27 cellular contexts compared by ENCODE assay signal in the genomic region with DNA sequence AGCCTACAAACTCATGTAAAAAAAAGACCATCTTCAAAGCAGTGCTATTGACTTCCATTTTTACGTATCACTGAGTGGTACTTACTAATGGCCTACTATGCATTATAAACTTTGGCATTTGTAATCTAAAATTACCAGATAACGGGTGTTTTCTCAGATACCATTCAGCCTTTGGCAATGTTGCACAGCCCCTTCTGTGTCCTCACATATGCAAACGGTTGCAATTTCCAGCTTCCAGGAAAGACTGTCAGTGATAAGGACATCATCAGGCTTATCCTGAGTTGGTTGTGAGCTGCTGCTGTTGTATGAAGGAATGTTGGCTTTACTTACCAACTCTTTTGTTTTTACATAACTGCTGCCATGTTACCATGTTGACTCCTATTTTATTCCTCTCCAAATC.
"Had no signal": no experiment of that assay in that cellular context is flagged by ENCODE, and none has a peak within 500 bp of the region (broad histone marks: within the 10 kb centered on the region; RNA-seq: fewer than 3 reads in every experiment).

No MANE protein-coding gene starts in this region.

- H3K9me3 ChIP-seq: ascending aorta had no signal

- H3K4me1 Mint-ChIP-seq: activated B cell treated with CpG ODN at 0.5 μM for 24 hours had no signal

- DNase-seq: activated B cell treated with CpG ODN at 0.5 μM for 24 hours; activated CD4-positive, alpha-beta memory T cell treated with anti-CD3 and anti-CD28 coated beads for 36 hours; activated CD4-positive, alpha-beta T cell treated with anti-CD3 and anti-CD28 coated beads for 4 hours; activated CD4-positive, alpha-beta T cell treated with anti-CD3 and anti-CD28 coated beads, Interleukin-2, amount 50 U/mL, for 1 hour; activated CD4-positive, CD25-positive, alpha-beta regulatory T cell treated with anti-CD3 and anti-CD28 coated beads, Interleukin-2, amount 50 U/mL, for 72 hours; activated CD8-positive, alpha-beta memory T cell treated with anti-CD3 and anti-CD28 coated beads, Interleukin-2, amount 50 U/mL, for 4 hours; activated naive CD4-positive, alpha-beta T cell treated with anti-CD3 and anti-CD28 coated beads, Interleukin-2, amount 10 ng/mL, durations not matched to agents 7 days and 5 days; activated naive CD8-positive, alpha-beta T cell treated with anti-CD3 and anti-CD28 coated beads for 36 hours; activated T-cell treated with anti-CD3 and anti-CD28 coated beads for 4 hours; activated T-cell treated with anti-CD3 and anti-CD28 coated beads, Interleukin-2, amount 50 U/mL, for 4 hours; amygdala; NCI-H1105 treated with DMSO at 0.1 percent for 48 hours; NCI-H1436; NCI-H1694; NCI-H1930; NCI-H510A; NCI-H526; NCI-H748 treated with DMSO at 0.1 percent for 48 hours; NK-92 treated with Interleukin-12 subunit alpha and Interleukin-12 subunit beta, amount 100 ng/mL, for 24 hours; PC-9; Right ventricle myocardium superior had no signal

- H3K27me3 ChIP-seq: ascending aorta had no signal

- H3K4me3 Mint-ChIP-seq: activated B cell treated with CpG ODN at 0.5 μM for 24 hours; activated CD4-positive, alpha-beta memory T cell treated with anti-CD3 and anti-CD28 coated beads for 36 hours; activated naive CD4-positive, alpha-beta T cell treated with anti-CD3 and anti-CD28 coated beads, Interleukin-2, amount 10 ng/mL, durations not matched to agents 7 days and 5 days; activated naive CD8-positive, alpha-beta T cell treated with anti-CD3 and anti-CD28 coated beads for 36 hours; activated T-cell treated with anti-CD3 and anti-CD28 coated beads, Interleukin-2, amount 50 U/mL, for 4 hours; activated T-helper 1 cell treated with anti-CD3 and anti-CD28 coated beads, Interleukin-12 subunit alpha, Interleukin-12 subunit beta, Interleukin-2, Interleukin-4 antibody, amounts not matched to agents 30 ng/mL and 10 ng/mL and 1 ng/mL, durations not matched to agents 14 hours and 24 hours and 36 hours; T-helper 1 cell treated with Interleukin-12 subunit alpha and Interleukin-12 subunit beta and Interleukin-4 antibody, amounts not matched to agents 30 μg/mL and 1 μg/mL, for 36 hours; T-helper 2 cell treated with Interferon-gamma antibody and Interleukin-4, amounts not matched to agents 5 μg/mL and 100 μg/mL, for 36 hours had no signal

- H3K27ac Mint-ChIP-seq: activated B cell treated with CpG ODN at 0.5 μM for 24 hours; activated CD4-positive, alpha-beta memory T cell treated with anti-CD3 and anti-CD28 coated beads for 36 hours; activated naive CD4-positive, alpha-beta T cell treated with anti-CD3 and anti-CD28 coated beads, Interleukin-2, amount 10 ng/mL, durations not matched to agents 7 days and 5 days; activated naive CD8-positive, alpha-beta T cell treated with anti-CD3 and anti-CD28 coated beads for 36 hours; activated T-helper 1 cell treated with anti-CD3 and anti-CD28 coated beads, Interleukin-12 subunit alpha, Interleukin-12 subunit beta, Interleukin-2, Interleukin-4 antibody, amounts not matched to agents 30 ng/mL and 10 ng/mL and 1 ng/mL, durations not matched to agents 14 hours and 24 hours and 36 hours; T-helper 1 cell treated with Interleukin-12 subunit alpha and Interleukin-12 subunit beta and Interleukin-4 antibody, amounts not matched to agents 30 μg/mL and 1 μg/mL, for 36 hours; T-helper 2 cell treated with Interferon-gamma antibody and Interleukin-4, amounts not matched to agents 5 μg/mL and 100 μg/mL, for 36 hours had no signal

- H3K36me3 ChIP-seq: ascending aorta had no signal

- H3K4me1 ChIP-seq: ascending aorta had no signal

- H3K4me3 ChIP-seq: ascending aorta, PC-9 had no signal

- H3K4me2 ChIP-seq: PC-9 had no signal

- H2AFZ ChIP-seq: PC-9 had no signal

- ATAC-seq: activated T-cell treated with anti-CD3 and anti-CD28 coated beads, Interleukin-2, amount 50 U/mL, for 4 hours had no signal

- H3K9me3 Mint-ChIP-seq: activated B cell treated with CpG ODN at 0.5 μM for 24 hours; activated CD4-positive, alpha-beta memory T cell treated with anti-CD3 and anti-CD28 coated beads for 36 hours; activated naive CD4-positive, alpha-beta T cell treated with anti-CD3 and anti-CD28 coated beads, Interleukin-2, amount 10 ng/mL, durations not matched to agents 7 days and 5 days; activated naive CD8-positive, alpha-beta T cell treated with anti-CD3 and anti-CD28 coated beads for 36 hours; activated T-cell treated with anti-CD3 and anti-CD28 coated beads, Interleukin-2, amount 50 U/mL, for 4 hours; activated T-helper 1 cell treated with anti-CD3 and anti-CD28 coated beads, Interleukin-12 subunit alpha, Interleukin-12 subunit beta, Interleukin-2, Interleukin-4 antibody, amounts not matched to agents 30 ng/mL and 10 ng/mL and 1 ng/mL, durations not matched to agents 14 hours and 24 hours and 36 hours; T-helper 1 cell treated with Interleukin-12 subunit alpha and Interleukin-12 subunit beta and Interleukin-4 antibody, amounts not matched to agents 30 μg/mL and 1 μg/mL, for 36 hours; T-helper 2 cell treated with Interferon-gamma antibody and Interleukin-4, amounts not matched to agents 5 μg/mL and 100 μg/mL, for 36 hours had no signal

- H3K36me3 Mint-ChIP-seq: activated CD4-positive, alpha-beta memory T cell treated with anti-CD3 and anti-CD28 coated beads for 36 hours; activated naive CD4-positive, alpha-beta T cell treated with anti-CD3 and anti-CD28 coated beads, Interleukin-2, amount 10 ng/mL, durations not matched to agents 7 days and 5 days; activated naive CD8-positive, alpha-beta T cell treated with anti-CD3 and anti-CD28 coated beads for 36 hours had no signal

- H3K27me3 Mint-ChIP-seq: activated naive CD8-positive, alpha-beta T cell treated with anti-CD3 and anti-CD28 coated beads for 36 hours had no signal

- H3K27ac ChIP-seq: ascending aorta, PC-9, RWPE1, VCaP had no signal
